Comparison of ENCODE assay signal across 12 cellular contexts in genomic region chr10:21509391-21510217, GRCh38. TPM values are rescaled to one million over a fixed set of nuclear protein-coding genes. Genes with fewer than 3 reads are reported as not detected.
A peak's percentile ranks its signal among the peaks of the same experiment; 100 is the strongest.
DNase-seq lines count a peak whose midpoint lies in the region; ATAC-seq and TF ChIP-seq lines count a peak whose summit lies in the region.
"Had no signal": no experiment of that assay in that cellular context is flagged by ENCODE, and none has a peak within 500 bp of the region (broad histone marks: within the 10 kb centered on the region; RNA-seq: fewer than 3 reads in every experiment).

No MANE protein-coding gene starts in this region.

- ATAC-seq in GM21381 (IDR thresholded peaks at IDR 0.05; ENCODE audit: unreplicated experiment) = no peak
- ATAC-seq: CD8-positive, alpha-beta T cell had no signal

- no peaks in the 10 kb centered on the region for H3K36me3 ChIP-seq in kidney epithelial cell (ENCODE audit: control insufficient read depth, insufficient read depth, low read length)

- no peaks in the 10 kb centered on the region for H3K27me3 ChIP-seq in dorsolateral prefrontal cortex
- peaks cover 2% of the 10 kb centered on the region for H3K27me3 ChIP-seq in kidney epithelial cell (ENCODE audit: control insufficient read depth, insufficient read depth, low read length)

- no peak for TF ChIP-seq CTCF in GM20000 (IDR thresholded peaks at IDR 0.05; ENCODE audit: extremely low read depth, missing control alignments)
- TF ChIP-seq CTCF in dorsolateral prefrontal cortex (IDR thresholded peaks at IDR 0.05 in 54 of 56, conservative IDR thresholded peaks at IDR 0.05 in 2 of 56; ENCODE audit: low read depth in 1 of 56, partially characterized antibody in 56 of 56) = no peak
- TF ChIP-seq CTCF in kidney epithelial cell (IDR thresholded peaks at IDR 0.05; ENCODE audit: insufficient read depth, low read length, poor library complexity, severe bottlenecking) = no peak

- DNase-seq in GM20000 (ENCODE audit: low spot score) (peak; percentile 33), dorsolateral prefrontal cortex (peak in 1 of 10 donors; percentile 59), kidney epithelial cell (ENCODE audit: low read depth) (no peak), skeletal muscle cell (ENCODE audit: low read depth) (no peak), NCI-H1694 treated with DMSO at 0.1 percent for 48 hours (lab: John Stamatoyannopoulos, UW) (no peak), GF-D8 (lab: John Stamatoyannopoulos, UW) (no peak), COR-L47 (lab: John Stamatoyannopoulos, UW) (no peak)
- DNase-seq: CD8-positive, alpha-beta T cell; NCI-H510A; stimulated activated CD4-positive, alpha-beta T cell treated with anti-CD3 and anti-CD28 coated beads, Interleukin-15, amount 100 ng/mL, for 24 hours had no signal

- H3K27ac ChIP-seq in dorsolateral prefrontal cortex = peak overlapping the region in 58 of 59 donors; percentile 25 to 96 (median 87)

- H3K4me3 ChIP-seq in dorsolateral prefrontal cortex = peak overlapping the region; percentile 37 to 79 (median 67)
- H3K4me3 ChIP-seq in kidney epithelial cell (ENCODE audit: low read depth, low read length) = peak overlapping the region; percentile 25
- H3K4me3 ChIP-seq in skeletal muscle cell (ENCODE audit: low read depth, low read length) = peak overlapping the region; percentile 13

- intact Hi-C loops in dorsolateral prefrontal cortex (cut with DNase I) = no loop called here

RNA-seq across cellular contexts. Expression of gene SKIDA1, which starts 15.9 kb away (rescaled TPM):
- total RNA-seq in dorsolateral prefrontal cortex = 1 to 10 TPM; 2.0 to 8.9 (median 4.4) TPM
- total RNA-seq in kidney epithelial cell = 0.27 and 1.5 TPM in 2 replicates
- total RNA-seq: CD8-positive, alpha-beta T cell; T-helper 1 cell treated with Interleukin-12 subunit alpha and Interleukin-12 subunit beta and Interleukin-4 antibody, amounts not matched to agents 30 ng/mL and 1 ng/mL, for 36 hours had no signal

RNA-seq across cellular contexts. Expression of gene MLLT10, which starts 24.4 kb away (rescaled TPM):
- 10 to 100 TPM; 35.4 to 78.5 (median 55.3) TPM for total RNA-seq in dorsolateral prefrontal cortex
- 32.3 and 32.7 TPM in 2 replicates for total RNA-seq in kidney epithelial cell

Comparison
In these comparisons a context has a peak if more than half of its experiments do, and no peak if none do; other contexts are left out.
1. H3K4me3 ChIP-seq: peak in every context shown above with its lines; median percentile 67 in dorsolateral prefrontal cortex; 25 in kidney epithelial cell; 13 in skeletal muscle cell.